ENCODE assay signal across 8 cellular contexts in genomic region chr7:93092757-93093370, GRCh38. TPM values are rescaled to one million over a fixed set of nuclear protein-coding genes. Genes with fewer than 3 reads are reported as not detected.
DNase-seq lines count a peak whose midpoint lies in the region; ATAC-seq and TF ChIP-seq lines count a peak whose summit lies in the region.

No MANE protein-coding gene starts in this region.

- no peaks in the 10 kb centered on the region for H3K4me1 ChIP-seq in PC-3 (ENCODE audit: insufficient read depth, low read length)

- no peaks in the 10 kb centered on the region for H4K20me1 ChIP-seq in PC-3 (ENCODE audit: low read length)

- no peak overlapping the region for H3K4me3 Mint-ChIP-seq in natural killer cell treated with Interleukin-12 subunit alpha and Interleukin-12 subunit beta and Interleukin-15 and Interleukin-18, amount 100 ng/mL, for 72 hours

- no peak overlapping the region for H3K9ac ChIP-seq in PC-3 (ENCODE audit: low read length)

- no peak overlapping the region for H3K4me2 ChIP-seq in PC-3 (ENCODE audit: low read length)

- BruUV-seq in PC-3 (replicated peaks; lab: Mats Ljungman, UMichigan) = no TSS peak

- intact Hi-C loops in PC-3 (cut with micrococcal nuclease) = loop anchor here (1.0 kb wide), 1 partner anchor 135 kb away; no protein-coding TSS in a partner anchor

- H3F3A ChIP-seq in PC-3 (ENCODE audit: low read length, unreplicated experiment) = no peaks in the 10 kb centered on the region

- H3K27ac Mint-ChIP-seq in natural killer cell treated with Interleukin-12 subunit alpha and Interleukin-12 subunit beta and Interleukin-15 and Interleukin-18, amount 100 ng/mL, for 72 hours = no peak overlapping the region

- H3K9me2 ChIP-seq in PC-3 (replicated peaks; ENCODE audit: low read length) = no peaks in the 10 kb centered on the region

- peaks cover 7% of the 10 kb centered on the region for H3K9me3 Mint-ChIP-seq in natural killer cell treated with Interleukin-12 subunit alpha and Interleukin-12 subunit beta and Interleukin-15 and Interleukin-18, amount 100 ng/mL, for 72 hours

- peak; percentile 46 for DNase-seq in PC-3
- DNase-seq in glomerular visceral epithelial cell (ENCODE audit: extremely low spot score) = peak; percentile 33
- no peak for DNase-seq in natural killer cell treated with Interleukin-12 subunit alpha and Interleukin-12 subunit beta and Interleukin-15 and Interleukin-18, amount 100 ng/mL, for 72 hours (ENCODE audit: low spot score)
- no peak for DNase-seq in NCI-H226
- DNase-seq in dedifferentiated amniotic fluid mesenchymal stem cell (ENCODE audit: extremely low spot score) = no peak
- DNase-seq in putamen (ENCODE audit: low spot score) = no peak

- TF ChIP-seq CTCF in PC-3 (conservative IDR thresholded peaks at IDR 0.05; ENCODE audit: low read depth, low read length) = peak; percentile 64

- H3K4me3 ChIP-seq in PC-3 (ENCODE audit: low read length) = no peak overlapping the region

- no peaks in the 10 kb centered on the region for H3K36me3 ChIP-seq in PC-3 (ENCODE audit: low read depth, low read length)

- peaks cover 34% of the 10 kb centered on the region for H3K36me3 Mint-ChIP-seq in natural killer cell treated with Interleukin-12 subunit alpha and Interleukin-12 subunit beta and Interleukin-15 and Interleukin-18, amount 100 ng/mL, for 72 hours

- no peaks in the 10 kb centered on the region for H3K27me3 ChIP-seq in PC-3 (ENCODE audit: low read length)

- no peaks in the 10 kb centered on the region for H3K79me2 ChIP-seq in PC-3 (ENCODE audit: low read length)

- CTCF ChIA-PET in PC-3 (lab: Charles Lee) = no interaction called here

- POLR2A ChIA-PET in PC-3 (lab: Charles Lee; ENCODE audit: unreplicated experiment) = no interaction called here

- ATAC-seq in GM18499 (IDR thresholded peaks at IDR 0.05; ENCODE audit: insufficient read depth, unreplicated experiment) = peak; percentile 64
- peak; percentile 82 for ATAC-seq in HG02623 (IDR thresholded peaks at IDR 0.05; ENCODE audit: unreplicated experiment)
- ATAC-seq in PC-3 = peak; percentile 81
- ATAC-seq in natural killer cell treated with Interleukin-12 subunit alpha and Interleukin-12 subunit beta and Interleukin-15 and Interleukin-18, amount 100 ng/mL, for 72 hours = no peak

- no peaks in the 10 kb centered on the region for H3K4me1 Mint-ChIP-seq in natural killer cell treated with Interleukin-12 subunit alpha and Interleukin-12 subunit beta and Interleukin-15 and Interleukin-18, amount 100 ng/mL, for 72 hours (ENCODE audit: low read depth in 2 of 2)

- H3K27ac ChIP-seq in PC-3 (ENCODE audit: low read length) = no peak overlapping the region

- H2AFZ ChIP-seq in PC-3 (ENCODE audit: low read length) = no peak overlapping the region

- H3K27me3 Mint-ChIP-seq in natural killer cell treated with Interleukin-12 subunit alpha and Interleukin-12 subunit beta and Interleukin-15 and Interleukin-18, amount 100 ng/mL, for 72 hours = peaks cover 11 to 29% of the 10 kb centered on the region in 2 donors

- no peaks in the 10 kb centered on the region for H3K9me3 ChIP-seq in PC-3 (ENCODE audit: low read length)

RNA-seq across cellular contexts. Expression of gene SAMD9, which starts 24.9 kb away (rescaled TPM):
- total RNA-seq in PC-3 (2014; rRNA removed) = 3.0 and 3.3 TPM in 2 replicates
- total RNA-seq in natural killer cell treated with Interleukin-12 subunit alpha and Interleukin-12 subunit beta and Interleukin-15 and Interleukin-18, amount 100 ng/mL, for 72 hours = 10 to 100 TPM; 15.3 to 27.3 TPM

RNA-seq across cellular contexts. Expression of gene SAMD9L, which starts 55.3 kb away (rescaled TPM):
- total RNA-seq in PC-3 (2014; rRNA removed) = 2.6 and 2.8 TPM in 2 replicates
- total RNA-seq in natural killer cell treated with Interleukin-12 subunit alpha and Interleukin-12 subunit beta and Interleukin-15 and Interleukin-18, amount 100 ng/mL, for 72 hours = 10 to 100 TPM; 30.7 to 45.6 TPM

Comparison
In these comparisons a context has a peak if more than half of its experiments do, and no peak if none do; other contexts are left out.
1. ATAC-seq: peak in GM18499 (single experiment), HG02623 (single experiment) and PC-3 (single experiment); none in natural killer cell treated with Interleukin-12 subunit alpha and Interleukin-12 subunit beta and Interleukin-15 and Interleukin-18, amount 100 ng/mL, for 72 hours (0 of 2).
2. DNase-seq: peak in PC-3 (single experiment) and glomerular visceral epithelial cell (single experiment); none in natural killer cell treated with Interleukin-12 subunit alpha and Interleukin-12 subunit beta and Interleukin-15 and Interleukin-18, amount 100 ng/mL, for 72 hours (single experiment), NCI-H226 (single experiment), dedifferentiated amniotic fluid mesenchymal stem cell (single experiment) and putamen (single experiment).